ENCODE assay signal across 1 cellular context in genomic region chr1:210687582-210688279, GRCh38.
TF ChIP-seq lines count a peak whose summit lies in the region.

No MANE protein-coding gene starts in this region.

TF ChIP-seq in GM23338, 12 proteins besides CTCF, POLR2A, EP300 and RAD21 (continued from another document):
- no peak for TF ChIP-seq EZH2 (IDR thresholded peaks at IDR 0.05; ENCODE audit: low read depth, unreplicated experiment)
- TF ChIP-seq, protein P1, sequence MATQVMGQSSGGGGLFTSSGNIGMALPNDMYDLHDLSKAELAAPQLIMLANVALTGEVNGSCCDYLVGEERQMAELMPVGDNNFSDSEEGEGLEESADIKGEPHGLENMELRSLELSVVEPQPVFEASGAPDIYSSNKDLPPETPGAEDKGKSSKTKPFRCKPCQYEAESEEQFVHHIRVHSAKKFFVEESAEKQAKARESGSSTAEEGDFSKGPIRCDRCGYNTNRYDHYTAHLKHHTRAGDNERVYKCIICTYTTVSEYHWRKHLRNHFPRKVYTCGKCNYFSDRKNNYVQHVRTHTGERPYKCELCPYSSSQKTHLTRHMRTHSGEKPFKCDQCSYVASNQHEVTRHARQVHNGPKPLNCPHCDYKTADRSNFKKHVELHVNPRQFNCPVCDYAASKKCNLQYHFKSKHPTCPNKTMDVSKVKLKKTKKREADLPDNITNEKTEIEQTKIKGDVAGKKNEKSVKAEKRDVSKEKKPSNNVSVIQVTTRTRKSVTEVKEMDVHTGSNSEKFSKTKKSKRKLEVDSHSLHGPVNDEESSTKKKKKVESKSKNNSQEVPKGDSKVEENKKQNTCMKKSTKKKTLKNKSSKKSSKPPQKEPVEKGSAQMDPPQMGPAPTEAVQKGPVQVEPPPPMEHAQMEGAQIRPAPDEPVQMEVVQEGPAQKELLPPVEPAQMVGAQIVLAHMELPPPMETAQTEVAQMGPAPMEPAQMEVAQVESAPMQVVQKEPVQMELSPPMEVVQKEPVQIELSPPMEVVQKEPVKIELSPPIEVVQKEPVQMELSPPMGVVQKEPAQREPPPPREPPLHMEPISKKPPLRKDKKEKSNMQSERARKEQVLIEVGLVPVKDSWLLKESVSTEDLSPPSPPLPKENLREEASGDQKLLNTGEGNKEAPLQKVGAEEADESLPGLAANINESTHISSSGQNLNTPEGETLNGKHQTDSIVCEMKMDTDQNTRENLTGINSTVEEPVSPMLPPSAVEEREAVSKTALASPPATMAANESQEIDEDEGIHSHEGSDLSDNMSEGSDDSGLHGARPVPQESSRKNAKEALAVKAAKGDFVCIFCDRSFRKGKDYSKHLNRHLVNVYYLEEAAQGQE (IDR thresholded peaks at IDR 0.05; ENCODE audit: unreplicated experiment) = no peak
- TF ChIP-seq, protein P2, sequence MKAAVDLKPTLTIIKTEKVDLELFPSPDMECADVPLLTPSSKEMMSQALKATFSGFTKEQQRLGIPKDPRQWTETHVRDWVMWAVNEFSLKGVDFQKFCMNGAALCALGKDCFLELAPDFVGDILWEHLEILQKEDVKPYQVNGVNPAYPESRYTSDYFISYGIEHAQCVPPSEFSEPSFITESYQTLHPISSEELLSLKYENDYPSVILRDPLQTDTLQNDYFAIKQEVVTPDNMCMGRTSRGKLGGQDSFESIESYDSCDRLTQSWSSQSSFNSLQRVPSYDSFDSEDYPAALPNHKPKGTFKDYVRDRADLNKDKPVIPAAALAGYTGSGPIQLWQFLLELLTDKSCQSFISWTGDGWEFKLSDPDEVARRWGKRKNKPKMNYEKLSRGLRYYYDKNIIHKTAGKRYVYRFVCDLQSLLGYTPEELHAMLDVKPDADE (IDR thresholded peaks at IDR 0.05) = no peak
- no peak for TF ChIP-seq NANOG (IDR thresholded peaks at IDR 0.05; ENCODE audit: borderline replicate concordance)
- TF ChIP-seq POLR2AphosphoS5 (IDR thresholded peaks at IDR 0.05; ENCODE audit: low read depth) = no peak
- no peak for TF ChIP-seq CREB1 (CRISPR knock-in tag; IDR thresholded peaks at IDR 0.05; ENCODE audit: low read depth)
- no peak for TF ChIP-seq STAT1 (IDR thresholded peaks at IDR 0.05; ENCODE audit: unreplicated experiment)
